ENCODE assay signal across 1 cellular context in the genomic region with DNA sequence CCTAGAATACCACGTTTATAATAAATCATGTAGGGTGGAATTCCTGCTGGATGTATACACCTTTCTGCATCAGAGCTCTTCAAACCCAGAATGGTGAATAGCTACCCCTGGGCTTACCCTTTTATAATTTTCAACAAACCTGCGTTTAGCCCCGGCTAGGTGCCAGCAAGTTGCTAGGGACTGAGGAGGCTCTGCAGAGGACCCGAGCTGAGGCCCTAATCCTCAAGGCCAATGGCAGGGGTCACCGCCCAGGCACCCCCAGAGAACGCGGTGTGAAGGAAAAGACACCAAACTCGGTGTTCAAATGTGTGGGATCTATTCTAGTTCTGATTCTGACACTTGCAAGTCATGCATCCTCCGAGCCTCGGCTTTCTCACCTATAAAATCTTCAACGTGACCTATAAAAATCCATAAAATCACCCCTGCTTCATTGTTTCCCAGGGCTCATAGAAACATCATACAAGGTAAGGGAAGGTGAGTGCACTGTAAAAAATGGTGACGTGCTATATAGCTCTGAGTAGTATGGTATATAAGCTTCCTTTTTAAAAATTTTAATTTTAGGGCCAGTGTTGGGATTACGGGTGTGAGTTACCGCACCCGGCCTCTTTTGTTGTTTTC.
TF ChIP-seq lines count a peak whose summit lies in the region.

No MANE protein-coding gene starts in this region.

TF ChIP-seq in WTC11, 78 proteins besides CTCF, POLR2A, EP300 and RAD21 (continued from another document):
- TF ChIP-seq, protein P1, sequence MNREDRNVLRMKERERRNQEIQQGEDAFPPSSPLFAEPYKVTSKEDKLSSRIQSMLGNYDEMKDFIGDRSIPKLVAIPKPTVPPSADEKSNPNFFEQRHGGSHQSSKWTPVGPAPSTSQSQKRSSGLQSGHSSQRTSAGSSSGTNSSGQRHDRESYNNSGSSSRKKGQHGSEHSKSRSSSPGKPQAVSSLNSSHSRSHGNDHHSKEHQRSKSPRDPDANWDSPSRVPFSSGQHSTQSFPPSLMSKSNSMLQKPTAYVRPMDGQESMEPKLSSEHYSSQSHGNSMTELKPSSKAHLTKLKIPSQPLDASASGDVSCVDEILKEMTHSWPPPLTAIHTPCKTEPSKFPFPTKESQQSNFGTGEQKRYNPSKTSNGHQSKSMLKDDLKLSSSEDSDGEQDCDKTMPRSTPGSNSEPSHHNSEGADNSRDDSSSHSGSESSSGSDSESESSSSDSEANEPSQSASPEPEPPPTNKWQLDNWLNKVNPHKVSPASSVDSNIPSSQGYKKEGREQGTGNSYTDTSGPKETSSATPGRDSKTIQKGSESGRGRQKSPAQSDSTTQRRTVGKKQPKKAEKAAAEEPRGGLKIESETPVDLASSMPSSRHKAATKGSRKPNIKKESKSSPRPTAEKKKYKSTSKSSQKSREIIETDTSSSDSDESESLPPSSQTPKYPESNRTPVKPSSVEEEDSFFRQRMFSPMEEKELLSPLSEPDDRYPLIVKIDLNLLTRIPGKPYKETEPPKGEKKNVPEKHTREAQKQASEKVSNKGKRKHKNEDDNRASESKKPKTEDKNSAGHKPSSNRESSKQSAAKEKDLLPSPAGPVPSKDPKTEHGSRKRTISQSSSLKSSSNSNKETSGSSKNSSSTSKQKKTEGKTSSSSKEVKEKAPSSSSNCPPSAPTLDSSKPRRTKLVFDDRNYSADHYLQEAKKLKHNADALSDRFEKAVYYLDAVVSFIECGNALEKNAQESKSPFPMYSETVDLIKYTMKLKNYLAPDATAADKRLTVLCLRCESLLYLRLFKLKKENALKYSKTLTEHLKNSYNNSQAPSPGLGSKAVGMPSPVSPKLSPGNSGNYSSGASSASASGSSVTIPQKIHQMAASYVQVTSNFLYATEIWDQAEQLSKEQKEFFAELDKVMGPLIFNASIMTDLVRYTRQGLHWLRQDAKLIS (CRISPR knock-in tag; IDR thresholded peaks at IDR 0.05; ENCODE audit: borderline replicate concordance), result no peak
- TF ChIP-seq MXD4 (CRISPR knock-in tag; IDR thresholded peaks at IDR 0.05; ENCODE audit: borderline replicate concordance), result no peak
- no peak for TF ChIP-seq E2F4 (CRISPR knock-in tag; IDR thresholded peaks at IDR 0.05; ENCODE audit: borderline replicate concordance, low read depth)
- TF ChIP-seq, protein P2, sequence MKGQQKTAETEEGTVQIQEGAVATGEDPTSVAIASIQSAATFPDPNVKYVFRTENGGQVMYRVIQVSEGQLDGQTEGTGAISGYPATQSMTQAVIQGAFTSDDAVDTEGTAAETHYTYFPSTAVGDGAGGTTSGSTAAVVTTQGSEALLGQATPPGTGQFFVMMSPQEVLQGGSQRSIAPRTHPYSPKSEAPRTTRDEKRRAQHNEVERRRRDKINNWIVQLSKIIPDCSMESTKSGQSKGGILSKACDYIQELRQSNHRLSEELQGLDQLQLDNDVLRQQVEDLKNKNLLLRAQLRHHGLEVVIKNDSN (CRISPR knock-in tag; IDR thresholded peaks at IDR 0.05), result no peak
- TF ChIP-seq TCF7 (CRISPR knock-in tag; IDR thresholded peaks at IDR 0.05; ENCODE audit: low read depth), result no peak
- no peak for TF ChIP-seq OVOL2 (CRISPR knock-in tag; IDR thresholded peaks at IDR 0.05; ENCODE audit: borderline replicate concordance)
